10 cellular contexts compared by ENCODE assay signal in the genomic region with DNA sequence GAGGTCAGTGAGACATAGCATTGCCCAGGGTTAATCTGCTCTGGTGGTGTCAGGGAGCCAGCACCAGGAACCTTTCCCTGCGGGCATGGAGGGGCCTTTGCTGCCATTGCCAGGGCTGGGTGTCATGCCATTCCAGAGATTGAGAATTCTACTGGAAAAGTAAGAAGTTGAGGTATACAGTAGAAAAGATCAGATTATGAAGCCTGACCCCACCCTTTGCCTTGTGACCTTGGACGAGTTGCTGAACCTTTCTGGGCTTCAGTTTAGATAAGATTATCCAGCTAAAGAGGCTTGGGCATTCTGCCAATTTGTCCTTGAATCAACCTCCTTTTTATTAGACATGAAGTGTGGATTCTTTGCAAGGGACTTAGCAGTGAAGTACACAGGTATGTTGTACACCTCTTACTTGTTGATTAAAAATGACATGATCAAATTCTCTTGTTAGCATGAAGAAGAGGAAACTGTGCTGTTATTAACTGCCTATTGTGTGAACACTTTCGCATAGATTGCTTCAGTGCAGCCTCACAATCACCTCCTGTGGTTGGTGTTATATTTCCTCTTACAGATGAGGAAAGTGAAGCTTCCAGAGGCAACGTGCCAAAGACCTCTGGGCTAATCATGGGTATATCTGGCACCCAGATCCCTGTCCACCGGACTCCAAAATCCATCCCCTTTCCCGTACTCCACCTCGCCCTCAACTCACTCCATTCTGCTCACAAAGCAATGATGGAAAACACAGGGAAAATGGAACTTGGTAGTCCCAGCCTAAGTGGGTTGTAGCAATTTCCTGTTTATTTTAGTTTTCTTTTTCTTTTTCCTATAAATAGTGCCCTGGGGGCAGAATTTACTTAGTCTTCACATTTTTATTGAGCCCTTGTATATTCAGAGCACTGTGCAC.
A peak's percentile ranks its signal among the peaks of the same experiment; 100 is the strongest.
DNase-seq lines count a peak whose midpoint lies in the region; ATAC-seq lines count a peak whose summit lies in the region.
"Had no signal": no experiment of that assay in that cellular context is flagged by ENCODE, and none has a peak within 500 bp of the region (broad histone marks: within the 10 kb centered on the region; RNA-seq: fewer than 3 reads in every experiment).

No MANE protein-coding gene starts in this region.

- peak; percentile 16 to 19 for ATAC-seq in left cardiac atrium
- no peak for ATAC-seq in activated CD4-positive, CD25-positive, alpha-beta regulatory T cell treated with anti-CD3 and anti-CD28 coated beads, Interleukin-2, amount 50 U/mL, for 24 hours
- ATAC-seq: HCT116 had no signal

- H3K36me3 ChIP-seq in BLaER1 treated with 17β-estradiol and CSF1 and Interleukin-3, amounts not matched to agents 10 nM and 100 nM, result no peaks in the 10 kb centered on the region; a peak in 1 of 22 replicates

- intact Hi-C loops in left cardiac atrium (cut with DNase I), result no loop called here

- DNase-seq in HT-29 (ENCODE audit: low spot score), result peak; percentile 30
- peak; percentile 69 for DNase-seq in OCI-M1 (lab: John Stamatoyannopoulos, UW)
- DNase-seq in left cardiac atrium, result no peak
- no peak for DNase-seq in stimulated activated CD4-positive, alpha-beta T cell treated with anti-CD3 and anti-CD28 coated beads, Interleukin-4, amount 100 ng/mL, for 24 hours
- DNase-seq in NAMALWA (ENCODE audit: low spot score), result no peak
- DNase-seq in COLO829 (ENCODE audit: low spot score), result no peak
- DNase-seq: MM.1S had no signal

- peak overlapping the region; percentile 41 to 85 (median 72) for H3K4me2 ChIP-seq in BLaER1 treated with 17β-estradiol and CSF1 and Interleukin-3, amounts not matched to agents 10 nM and 100 nM

- peak overlapping the region in 8 of 11 experiments; percentile 18 to 51 (median 32); a peak in 8 of 22 replicates for H3K27ac ChIP-seq in BLaER1 treated with 17β-estradiol and CSF1 and Interleukin-3, amounts not matched to agents 10 nM and 100 nM

- no peaks in the 10 kb centered on the region for H3K27me3 ChIP-seq in BLaER1 treated with 17β-estradiol and CSF1 and Interleukin-3, amounts not matched to agents 10 nM and 100 nM

- peaks cover 25 to 38% (median 35%) of the 10 kb centered on the region in 10 experiments for H3K4me1 ChIP-seq in BLaER1 treated with 17β-estradiol and CSF1 and Interleukin-3, amounts not matched to agents 10 nM and 100 nM

- H3K9ac ChIP-seq in BLaER1 treated with 17β-estradiol and CSF1 and Interleukin-3, amounts not matched to agents 10 nM and 100 nM, result peak overlapping the region in 3 of 11 experiments; percentile 10 to 17 (median 16); a peak in 2 of 22 replicates

- peaks cover 0 to 72% (median 11%) of the 10 kb centered on the region in 11 experiments; a peak in 12 of 22 replicates for H4K20me1 ChIP-seq in BLaER1 treated with 17β-estradiol and CSF1 and Interleukin-3, amounts not matched to agents 10 nM and 100 nM

- H3K9me3 ChIP-seq in BLaER1 treated with 17β-estradiol and CSF1 and Interleukin-3, amounts not matched to agents 10 nM and 100 nM (replicated peaks in 1 of 11), result peaks cover 5 to 18% (median 10%) of the 10 kb centered on the region in 11 experiments; a peak in 15 of 22 replicates

- no peak overlapping the region for H3K4me3 ChIP-seq in BLaER1 treated with 17β-estradiol and CSF1 and Interleukin-3, amounts not matched to agents 10 nM and 100 nM

Comparison
In these comparisons a context has a peak if more than half of its experiments do, and no peak if none do; other contexts are left out.
1. DNase-seq: peak in HT-29 (single experiment) and OCI-M1 (single experiment); none in left cardiac atrium (single experiment), stimulated activated CD4-positive, alpha-beta T cell treated with anti-CD3 and anti-CD28 coated beads, Interleukin-4, amount 100 ng/mL, for 24 hours (single experiment), NAMALWA (single experiment) and COLO829 (single experiment).
2. ATAC-seq: peak in left cardiac atrium (2 of 2); none in activated CD4-positive, CD25-positive, alpha-beta regulatory T cell treated with anti-CD3 and anti-CD28 coated beads, Interleukin-2, amount 50 U/mL, for 24 hours (0 of 2).